29 cellular contexts compared by ENCODE assay signal in genomic region chr15:64637412-64637811, GRCh38.
"Had no signal": no experiment of that assay in that cellular context is flagged by ENCODE, and none has a peak within 500 bp of the region (broad histone marks: within the 10 kb centered on the region; RNA-seq: fewer than 3 reads in every experiment).

No MANE protein-coding gene starts in this region.

- H3K27ac ChIP-seq: breast epithelium, esophagus muscularis mucosa, ovary, psoas muscle, suprapubic skin, tibial artery, upper lobe of right lung had no signal

- H3K27ac Mint-ChIP-seq: activated B cell treated with CpG ODN at 0.5 μM for 24 hours; activated naive CD4-positive, alpha-beta T cell treated with anti-CD3 and anti-CD28 coated beads, Interleukin-2, amount 50 U/mL, for 24 hours; activated naive CD8-positive, alpha-beta T cell treated with anti-CD3 and anti-CD28 coated beads, Interleukin-2, amount 50 U/mL, for 24 hours; endodermal cell; T-helper 1 cell treated with Interleukin-12 subunit alpha and Interleukin-12 subunit beta and Interleukin-4 antibody, amounts not matched to agents 30 μg/mL and 1 μg/mL, for 36 hours had no signal

- ATAC-seq: activated naive CD8-positive, alpha-beta T cell treated with anti-CD3 and anti-CD28 coated beads, Interleukin-2, amount 50 U/mL, for 24 hours; left cardiac atrium; left ventricle myocardium superior; mucosa of descending colon; psoas muscle; upper lobe of right lung had no signal

- H3K27me3 Mint-ChIP-seq: activated B cell treated with CpG ODN at 0.5 μM for 24 hours; activated naive CD4-positive, alpha-beta T cell treated with anti-CD3 and anti-CD28 coated beads, Interleukin-2, amount 50 U/mL, for 24 hours; activated naive CD8-positive, alpha-beta T cell treated with anti-CD3 and anti-CD28 coated beads, Interleukin-2, amount 50 U/mL, for 24 hours; activated T-cell treated with anti-CD3 and anti-CD28 coated beads, Interleukin-2, amount 50 U/mL, for 24 hours; dendritic cell treated with granulocyte-macrophage colony-stimulating factor and Interleukin-4, amounts not matched to agents 40 ng/mL and 50 ng/mL, for 4 days had no signal

- H3K36me3 ChIP-seq: breast epithelium, ovary, suprapubic skin, upper lobe of right lung had no signal

- H3K27me3 ChIP-seq: breast epithelium, esophagus muscularis mucosa, ovary, suprapubic skin, tibial artery, upper lobe of right lung had no signal

- H3K4me3 ChIP-seq: breast epithelium, esophagus muscularis mucosa, mucosa of descending colon, ovary, psoas muscle, suprapubic skin, tibial artery, upper lobe of right lung had no signal

- H3K4me3 Mint-ChIP-seq: activated B cell treated with CpG ODN at 0.5 μM for 24 hours; activated naive CD8-positive, alpha-beta T cell treated with anti-CD3 and anti-CD28 coated beads, Interleukin-2, amount 50 U/mL, for 24 hours; activated T-cell treated with anti-CD3 and anti-CD28 coated beads, Interleukin-2, amount 50 U/mL, for 24 hours; dendritic cell treated with granulocyte-macrophage colony-stimulating factor and Interleukin-4, amounts not matched to agents 40 ng/mL and 50 ng/mL, for 4 days; endodermal cell; nephron progenitor cell; T-helper 1 cell treated with Interleukin-12 subunit alpha and Interleukin-12 subunit beta and Interleukin-4 antibody, amounts not matched to agents 30 μg/mL and 1 μg/mL, for 36 hours had no signal

- H3K9me3 ChIP-seq: breast epithelium, esophagus muscularis mucosa, mucosa of descending colon, ovary, psoas muscle, suprapubic skin, tibial artery, upper lobe of right lung had no signal

- DNase-seq: activated B cell treated with CpG ODN at 0.5 μM for 24 hours; activated CD8-positive, alpha-beta memory T cell treated with anti-CD3 and anti-CD28 coated beads, Interleukin-2, amount 50 U/mL, for 48 hours; activated gamma-delta T cell treated with Interleukin-2 at 50 U/mL for 16 hours; activated naive CD8-positive, alpha-beta T cell treated with anti-CD3 and anti-CD28 coated beads, Interleukin-2, amount 50 U/mL, for 24 hours; activated T-cell treated with anti-CD3 and anti-CD28 coated beads, Interleukin-2, amount 50 U/mL, for 24 hours; amygdala; central memory CD4-positive, alpha-beta T cell; endodermal cell; foreskin melanocyte; left cardiac atrium; left ventricle myocardium superior; mucosa of descending colon; nephron progenitor cell; ovary; psoas muscle; stimulated activated CD4-positive, alpha-beta T cell treated with anti-CD3 and anti-CD28 coated beads, Interleukin-15, amount 100 ng/mL, for 24 hours; stimulated activated CD4-positive, alpha-beta T cell treated with anti-CD3 and anti-CD28 coated beads, Interleukin-2, amount 100 ng/mL, for 24 hours; stimulated activated naive CD4-positive, alpha-beta T cell; SW 1271; T1000; tibial artery; upper lobe of right lung had no signal

- FAIRE-seq: keratinocyte had no signal
